1 cellular context compared by ENCODE assay signal in the genomic region with DNA sequence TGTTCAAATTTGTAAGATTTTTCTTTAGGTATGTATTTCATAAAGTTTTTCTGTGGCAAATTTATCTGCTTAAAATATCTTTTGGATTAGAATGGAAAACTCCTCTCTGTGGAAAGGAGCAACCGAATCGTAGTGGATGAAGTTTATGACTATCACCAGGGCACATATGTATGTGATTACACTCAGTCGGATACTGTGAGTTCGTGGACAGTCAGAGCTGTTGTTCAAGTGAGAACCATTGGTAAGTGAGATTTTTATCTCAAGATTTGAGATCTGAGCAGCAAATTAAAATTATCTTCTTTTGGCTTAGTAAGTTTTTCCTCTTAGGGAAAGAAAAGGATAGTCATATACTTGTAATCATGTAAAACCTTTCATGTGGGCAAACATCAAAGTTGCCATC.
TF ChIP-seq lines count a peak whose summit lies in the region.

No MANE protein-coding gene starts in this region.

TF ChIP-seq in GM12878, 131 proteins besides CTCF, POLR2A, EP300 and RAD21:
- TF ChIP-seq RUNX3 (IDR thresholded peaks at IDR 0.05; ENCODE audit: low read length) (0 out of 2 replicates have a peak, but pooled peaks have one; percentile 21), KLF5 (IDR thresholded peaks at IDR 0.05; ENCODE audit: partially characterized antibody) (no peak), FOS (IDR thresholded peaks at IDR 0.05; ENCODE audit: borderline replicate concordance, extremely low read depth, insufficient read length) (no peak), FOXK2 (IDR thresholded peaks at IDR 0.05) (no peak), TCF7 (IDR thresholded peaks at IDR 0.05; ENCODE audit: borderline replicate concordance) (0 out of 2 replicates have a peak, but pooled peaks have one; percentile 41)
